2 cellular contexts compared by ENCODE assay signal in the genomic region with DNA sequence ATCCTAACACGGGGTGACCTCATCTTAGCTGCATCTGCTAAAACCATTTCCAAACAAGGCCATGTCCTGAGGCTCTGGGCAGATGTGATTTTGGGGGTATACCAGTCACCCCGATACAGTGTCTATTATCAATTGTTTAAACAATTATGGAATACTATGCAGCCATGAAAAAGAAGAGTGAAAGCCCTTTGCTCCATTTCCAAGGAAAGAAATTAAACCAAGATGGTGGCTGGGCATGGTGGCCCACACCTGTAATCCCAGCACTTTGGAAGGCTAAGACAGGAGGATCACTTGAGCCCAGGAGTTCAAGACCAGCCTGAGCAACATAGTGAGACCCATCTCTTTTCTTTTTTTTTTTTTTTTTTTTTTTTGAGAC.
TF ChIP-seq lines count a peak whose summit lies in the region.

No MANE protein-coding gene starts in this region.

TF ChIP-seq in HCT116, 20 proteins besides CTCF, POLR2A, EP300 and RAD21:
- no peak for TF ChIP-seq EZH2 (IDR thresholded peaks at IDR 0.05)
- no peak for TF ChIP-seq TCF7L2 (IDR thresholded peaks at IDR 0.05; ENCODE audit: borderline replicate concordance, extremely low read depth, insufficient read depth, insufficient read length)
- no peak for TF ChIP-seq EGR1 (IDR thresholded peaks at IDR 0.05; ENCODE audit: low read depth)
- no peak for TF ChIP-seq CEBPB (IDR thresholded peaks at IDR 0.05; ENCODE audit: low read depth)
- no peak; the same call in 1 of the 2 replicates for TF ChIP-seq SP1 (IDR thresholded peaks at IDR 0.05; ENCODE audit: low read depth)
- TF ChIP-seq, protein P1, sequence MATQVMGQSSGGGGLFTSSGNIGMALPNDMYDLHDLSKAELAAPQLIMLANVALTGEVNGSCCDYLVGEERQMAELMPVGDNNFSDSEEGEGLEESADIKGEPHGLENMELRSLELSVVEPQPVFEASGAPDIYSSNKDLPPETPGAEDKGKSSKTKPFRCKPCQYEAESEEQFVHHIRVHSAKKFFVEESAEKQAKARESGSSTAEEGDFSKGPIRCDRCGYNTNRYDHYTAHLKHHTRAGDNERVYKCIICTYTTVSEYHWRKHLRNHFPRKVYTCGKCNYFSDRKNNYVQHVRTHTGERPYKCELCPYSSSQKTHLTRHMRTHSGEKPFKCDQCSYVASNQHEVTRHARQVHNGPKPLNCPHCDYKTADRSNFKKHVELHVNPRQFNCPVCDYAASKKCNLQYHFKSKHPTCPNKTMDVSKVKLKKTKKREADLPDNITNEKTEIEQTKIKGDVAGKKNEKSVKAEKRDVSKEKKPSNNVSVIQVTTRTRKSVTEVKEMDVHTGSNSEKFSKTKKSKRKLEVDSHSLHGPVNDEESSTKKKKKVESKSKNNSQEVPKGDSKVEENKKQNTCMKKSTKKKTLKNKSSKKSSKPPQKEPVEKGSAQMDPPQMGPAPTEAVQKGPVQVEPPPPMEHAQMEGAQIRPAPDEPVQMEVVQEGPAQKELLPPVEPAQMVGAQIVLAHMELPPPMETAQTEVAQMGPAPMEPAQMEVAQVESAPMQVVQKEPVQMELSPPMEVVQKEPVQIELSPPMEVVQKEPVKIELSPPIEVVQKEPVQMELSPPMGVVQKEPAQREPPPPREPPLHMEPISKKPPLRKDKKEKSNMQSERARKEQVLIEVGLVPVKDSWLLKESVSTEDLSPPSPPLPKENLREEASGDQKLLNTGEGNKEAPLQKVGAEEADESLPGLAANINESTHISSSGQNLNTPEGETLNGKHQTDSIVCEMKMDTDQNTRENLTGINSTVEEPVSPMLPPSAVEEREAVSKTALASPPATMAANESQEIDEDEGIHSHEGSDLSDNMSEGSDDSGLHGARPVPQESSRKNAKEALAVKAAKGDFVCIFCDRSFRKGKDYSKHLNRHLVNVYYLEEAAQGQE (IDR thresholded peaks at IDR 0.05; ENCODE audit: low read depth): no peak
- TF ChIP-seq, protein P2, sequence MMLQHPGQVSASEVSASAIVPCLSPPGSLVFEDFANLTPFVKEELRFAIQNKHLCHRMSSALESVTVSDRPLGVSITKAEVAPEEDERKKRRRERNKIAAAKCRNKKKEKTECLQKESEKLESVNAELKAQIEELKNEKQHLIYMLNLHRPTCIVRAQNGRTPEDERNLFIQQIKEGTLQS (IDR thresholded peaks at IDR 0.05): no peak
- no peak for TF ChIP-seq ZFX (IDR thresholded peaks at IDR 0.05)

TF ChIP-seq in K562, 482 proteins besides CTCF, POLR2A, EP300 and RAD21:
- TF ChIP-seq BCOR (IDR thresholded peaks at IDR 0.05): peak; percentile 87
- no peak for TF ChIP-seq ZNF707 (CRISPR knock-in tag; conservative IDR thresholded peaks at IDR 0.05)
- no peak for TF ChIP-seq ZBED1 (IDR thresholded peaks at IDR 0.05)
- peak; percentile 78 for TF ChIP-seq ADNP (tag; IDR thresholded peaks at IDR 0.05)
- TF ChIP-seq SMARCA5 (IDR thresholded peaks at IDR 0.05): peak; percentile 64
- TF ChIP-seq, protein P3, sequence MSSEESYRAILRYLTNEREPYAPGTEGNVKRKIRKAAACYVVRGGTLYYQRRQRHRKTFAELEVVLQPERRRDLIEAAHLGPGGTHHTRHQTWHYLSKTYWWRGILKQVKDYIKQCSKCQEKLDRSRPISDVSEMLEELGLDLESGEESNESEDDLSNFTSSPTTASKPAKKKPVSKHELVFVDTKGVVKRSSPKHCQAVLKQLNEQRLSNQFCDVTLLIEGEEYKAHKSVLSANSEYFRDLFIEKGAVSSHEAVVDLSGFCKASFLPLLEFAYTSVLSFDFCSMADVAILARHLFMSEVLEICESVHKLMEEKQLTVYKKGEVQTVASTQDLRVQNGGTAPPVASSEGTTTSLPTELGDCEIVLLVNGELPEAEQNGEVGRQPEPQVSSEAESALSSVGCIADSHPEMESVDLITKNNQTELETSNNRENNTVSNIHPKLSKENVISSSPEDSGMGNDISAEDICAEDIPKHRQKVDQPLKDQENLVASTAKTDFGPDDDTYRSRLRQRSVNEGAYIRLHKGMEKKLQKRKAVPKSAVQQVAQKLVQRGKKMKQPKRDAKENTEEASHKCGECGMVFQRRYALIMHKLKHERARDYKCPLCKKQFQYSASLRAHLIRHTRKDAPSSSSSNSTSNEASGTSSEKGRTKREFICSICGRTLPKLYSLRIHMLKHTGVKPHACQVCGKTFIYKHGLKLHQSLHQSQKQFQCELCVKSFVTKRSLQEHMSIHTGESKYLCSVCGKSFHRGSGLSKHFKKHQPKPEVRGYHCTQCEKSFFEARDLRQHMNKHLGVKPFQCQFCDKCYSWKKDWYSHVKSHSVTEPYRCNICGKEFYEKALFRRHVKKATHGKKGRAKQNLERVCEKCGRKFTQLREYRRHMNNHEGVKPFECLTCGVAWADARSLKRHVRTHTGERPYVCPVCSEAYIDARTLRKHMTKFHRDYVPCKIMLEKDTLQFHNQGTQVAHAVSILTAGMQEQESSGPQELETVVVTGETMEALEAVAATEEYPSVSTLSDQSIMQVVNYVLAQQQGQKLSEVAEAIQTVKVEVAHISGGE (CRISPR knock-in tag; IDR thresholded peaks at IDR 0.05): no peak
- TF ChIP-seq TAF9B (IDR thresholded peaks at IDR 0.05; ENCODE audit: partially characterized antibody): no peak
- TF ChIP-seq ZNF121 (CRISPR knock-in tag; conservative IDR thresholded peaks at IDR 0.05): peak; percentile 80
- no peak for TF ChIP-seq ZBTB17 (CRISPR knock-in tag; IDR thresholded peaks at IDR 0.05)
- no peak for TF ChIP-seq NONO (IDR thresholded peaks at IDR 0.05; ENCODE audit: low read depth in 2 of 2, low read length in 1 of 2)
- TF ChIP-seq ZFX (CRISPR knock-in tag; IDR thresholded peaks at IDR 0.05): no peak
- no peak for TF ChIP-seq CBFA2T2 (conservative IDR thresholded peaks at IDR 0.05)
- TF ChIP-seq HDAC1 (IDR thresholded peaks at IDR 0.05): 0 out of 4 replicates have a peak, but pooled peaks of 1 of the 2 experiments have one; percentile 63
- TF ChIP-seq RBM25 (IDR thresholded peaks at IDR 0.05; ENCODE audit: low read depth, low read length, severe bottlenecking): peak; percentile 89
- no peak for TF ChIP-seq ZNF668 (CRISPR knock-in tag; IDR thresholded peaks at IDR 0.05)
- TF ChIP-seq, protein P4, sequence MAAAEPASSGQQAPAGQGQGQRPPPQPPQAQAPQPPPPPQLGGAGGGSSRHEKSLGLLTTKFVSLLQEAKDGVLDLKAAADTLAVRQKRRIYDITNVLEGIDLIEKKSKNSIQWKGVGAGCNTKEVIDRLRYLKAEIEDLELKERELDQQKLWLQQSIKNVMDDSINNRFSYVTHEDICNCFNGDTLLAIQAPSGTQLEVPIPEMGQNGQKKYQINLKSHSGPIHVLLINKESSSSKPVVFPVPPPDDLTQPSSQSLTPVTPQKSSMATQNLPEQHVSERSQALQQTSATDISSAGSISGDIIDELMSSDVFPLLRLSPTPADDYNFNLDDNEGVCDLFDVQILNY (CRISPR knock-in tag; IDR thresholded peaks at IDR 0.05): no peak
- peak; percentile 72; the same call in 1 of the 2 replicates for TF ChIP-seq HDAC2 (IDR thresholded peaks at IDR 0.05)
- no peak for TF ChIP-seq CHD2 (IDR thresholded peaks at IDR 0.05; ENCODE audit: low read depth, low read length)
- TF ChIP-seq NFXL1 (CRISPR knock-in tag; IDR thresholded peaks at IDR 0.05): no peak
- peak; percentile 67 to 76; a peak in 3 of 4 replicates for TF ChIP-seq KDM1A (IDR thresholded peaks at IDR 0.05)
- TF ChIP-seq ZNF146 (CRISPR knock-in tag; IDR thresholded peaks at IDR 0.05; ENCODE audit: unreplicated experiment): peak; percentile 100
- no peak for TF ChIP-seq HCFC1 (IDR thresholded peaks at IDR 0.05; ENCODE audit: low read depth, low read length)
- no peak for TF ChIP-seq BRD4 (IDR thresholded peaks at IDR 0.05)
- no peak for TF ChIP-seq KDM2B (CRISPR knock-in tag; IDR thresholded peaks at IDR 0.05)
- TF ChIP-seq, protein P5, sequence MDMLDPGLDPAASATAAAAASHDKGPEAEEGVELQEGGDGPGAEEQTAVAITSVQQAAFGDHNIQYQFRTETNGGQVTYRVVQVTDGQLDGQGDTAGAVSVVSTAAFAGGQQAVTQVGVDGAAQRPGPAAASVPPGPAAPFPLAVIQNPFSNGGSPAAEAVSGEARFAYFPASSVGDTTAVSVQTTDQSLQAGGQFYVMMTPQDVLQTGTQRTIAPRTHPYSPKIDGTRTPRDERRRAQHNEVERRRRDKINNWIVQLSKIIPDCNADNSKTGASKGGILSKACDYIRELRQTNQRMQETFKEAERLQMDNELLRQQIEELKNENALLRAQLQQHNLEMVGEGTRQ (CRISPR knock-in tag; IDR thresholded peaks at IDR 0.05): no peak
TF ChIP-seq in K562: peak in this region for 9.
